In the genomic region with DNA sequence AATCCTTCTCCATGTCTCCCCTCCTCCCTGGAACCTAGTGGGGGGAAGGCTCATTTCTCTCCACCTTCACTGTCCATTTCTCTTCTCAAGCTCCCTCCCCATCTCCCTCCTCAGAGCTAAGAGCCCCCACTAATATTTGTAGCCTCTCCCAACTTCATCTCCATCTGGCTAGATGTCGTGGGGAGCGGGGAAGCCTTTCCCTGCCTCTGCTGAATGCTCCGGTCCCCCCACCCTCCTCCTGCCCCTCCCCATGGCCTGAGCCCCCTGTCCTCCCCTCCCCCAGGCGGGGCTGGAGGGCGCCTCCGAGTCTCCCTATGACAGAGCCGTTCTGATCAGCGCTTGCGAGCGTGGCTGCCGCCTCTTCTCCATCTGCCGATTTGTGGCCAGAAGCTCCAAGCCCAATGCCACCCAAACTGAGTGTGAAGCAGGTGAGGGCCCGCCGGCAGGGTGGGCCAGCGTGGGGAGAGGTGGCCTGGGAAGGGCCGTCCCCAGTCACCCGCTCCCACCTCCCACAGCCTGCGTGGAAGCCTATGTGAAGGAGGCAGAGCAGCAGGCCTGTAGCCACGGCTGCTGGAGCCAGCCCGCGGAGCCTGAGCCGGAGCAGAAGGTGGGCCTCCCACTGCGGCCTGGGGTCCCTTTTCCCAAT, we compare ENCODE assay signal across 1 cellular context.
TF ChIP-seq lines count a peak whose summit lies in the region.

No MANE protein-coding gene starts in this region.

TF ChIP-seq in IMR-90, 13 proteins besides CTCF, POLR2A, EP300 and RAD21:
- no peak for TF ChIP-seq CHD1 (IDR thresholded peaks at IDR 0.05; ENCODE audit: low read depth, low read length)
